Comparison of ENCODE assay signal across 15 cellular contexts in genomic region chr15:22918056-22918455, GRCh38.
DNase-seq lines count a peak whose midpoint lies in the region; ATAC-seq lines count a peak whose summit lies in the region.
"Had no signal": no experiment of that assay in that cellular context is flagged by ENCODE, and none has a peak within 500 bp of the region (broad histone marks: within the 10 kb centered on the region; RNA-seq: fewer than 3 reads in every experiment).

No MANE protein-coding gene starts in this region.

- ATAC-seq in Right ventricle myocardium inferior = no peak

- no peak overlapping the region for H3K23ac ChIP-seq in neuronal stem cell (ENCODE audit: low read depth, low read length, poor library complexity)

- H3K27me3 ChIP-seq in neuronal stem cell (ENCODE audit: control insufficient read depth in 3 of 3, insufficient read depth in 3 of 3, low read depth in 1 of 3, low read length in 3 of 3) = no peaks in the 10 kb centered on the region

- peaks cover 0 to under 1% of the 10 kb centered on the region in 2 donors for H3K9me3 ChIP-seq in neuronal stem cell (replicated peaks in 1 of 2; ENCODE audit: control insufficient read depth in 2 of 2, insufficient read depth in 1 of 2, low read depth in 1 of 2, low read length in 2 of 2)

- no peak overlapping the region for H3K4me3 Mint-ChIP-seq in immature natural killer cell
- H3K4me3 Mint-ChIP-seq: activated CD4-positive, alpha-beta memory T cell treated with anti-CD3 and anti-CD28 coated beads for 36 hours; IgD-negative memory B cell had no signal

- peaks cover 5% of the 10 kb centered on the region for H3K79me1 ChIP-seq in neuronal stem cell (ENCODE audit: low read depth, low read length)

- H3K9ac ChIP-seq in neuronal stem cell (ENCODE audit: low read depth, low read length, poor library complexity) = no peak overlapping the region

- H3K27ac ChIP-seq in neuronal stem cell (replicated peaks; ENCODE audit: low read length) = no peak overlapping the region

- H3K27ac Mint-ChIP-seq in immature natural killer cell = no peak overlapping the region
- H3K27ac Mint-ChIP-seq: activated CD4-positive, alpha-beta memory T cell treated with anti-CD3 and anti-CD28 coated beads for 36 hours; IgD-negative memory B cell; progenitor cell of endocrine pancreas had no signal

- H2BK120ac ChIP-seq in neuronal stem cell (ENCODE audit: low read depth, low read length) = no peak overlapping the region

- intact Hi-C loops in Right ventricle myocardium inferior (cut with DNase I) = loop anchor here (10.0 kb wide), 1 partner anchor 77 kb away; no protein-coding TSS in a partner anchor

- H3K4me1 Mint-ChIP-seq in immature natural killer cell = no peaks in the 10 kb centered on the region
- H3K4me1 Mint-ChIP-seq: IgD-negative memory B cell had no signal

- peaks cover 35 to 74% of the 10 kb centered on the region in 2 donors for H3K36me3 ChIP-seq in neuronal stem cell (replicated peaks in 1 of 2; ENCODE audit: control insufficient read depth in 2 of 2, insufficient read depth in 2 of 2, low read length in 2 of 2)

- DNase-seq in AG08396 (ENCODE audit: low spot score) (peak; percentile 57), HT1080 (ENCODE audit: low read depth) (peak; percentile 84), astrocyte of the hippocampus (ENCODE audit: low read depth, low spot score) (peak; percentile 20), hepatic stellate cell (ENCODE audit: low spot score) (peak; percentile 47), neuronal stem cell (ENCODE audit: low spot score) (no peak), activated gamma-delta T cell treated with Interleukin-2 at 50 U/mL for 16 hours (no peak), Right ventricle myocardium inferior (ENCODE audit: missing footprints) (no peak), immature natural killer cell (no peak)
- DNase-seq: activated CD4-positive, alpha-beta memory T cell treated with anti-CD3 and anti-CD28 coated beads for 36 hours; caudate nucleus; NCI-H1694; SHP77 treated with DMSO at 0.1 percent for 48 hours; stimulated activated CD4-positive, alpha-beta T cell treated with anti-CD3 and anti-CD28 coated beads, Interleukin-2, amount 100 ng/mL, for 48 hours had no signal

- no peak overlapping the region for H3K14ac ChIP-seq in neuronal stem cell (ENCODE audit: low read length)

- H2AFZ ChIP-seq in neuronal stem cell (ENCODE audit: low read length) = no peak overlapping the region

- H3K4me3 ChIP-seq in neuronal stem cell (ENCODE audit: low read length in 2 of 2) = no peak overlapping the region

- no peak overlapping the region for H2BK12ac ChIP-seq in neuronal stem cell (ENCODE audit: low read length)

- no peak overlapping the region for H3K4ac ChIP-seq in neuronal stem cell (ENCODE audit: low read length)

- H2BK5ac ChIP-seq in neuronal stem cell (ENCODE audit: low read length) = no peak overlapping the region

- no peak overlapping the region for H3K18ac ChIP-seq in neuronal stem cell (ENCODE audit: low read length)

- no CpG with 5 or more reads among the region's 9 CpGs for WGBS in neuronal stem cell (ENCODE audit: extremely low coverage in 2 of 2, insufficient read length in 2 of 2, insufficient replicate concordance in 1 of 2), 2 donors

- H2BK15ac ChIP-seq in neuronal stem cell (ENCODE audit: low read length) = no peak overlapping the region

- H2AK5ac ChIP-seq in neuronal stem cell (ENCODE audit: low read depth, low read length) = no peak overlapping the region

- no peaks in the 10 kb centered on the region for H3K4me1 ChIP-seq in neuronal stem cell (ENCODE audit: control insufficient read depth in 2 of 2, insufficient read depth in 1 of 2, low read depth in 1 of 2, low read length in 2 of 2)

- no peaks in the 10 kb centered on the region for H3K27me3 Mint-ChIP-seq in immature natural killer cell (ENCODE audit: low read depth in 3 of 3)
- H3K27me3 Mint-ChIP-seq: activated CD4-positive, alpha-beta memory T cell treated with anti-CD3 and anti-CD28 coated beads for 36 hours; IgD-negative memory B cell; progenitor cell of endocrine pancreas had no signal

- H3K36me3 Mint-ChIP-seq in immature natural killer cell = peaks cover 0 to 4% (median 0%) of the 10 kb centered on the region in 3 donors

- no peak overlapping the region for H3K4me2 ChIP-seq in neuronal stem cell (ENCODE audit: insufficient read depth, low read length, poor library complexity, severe bottlenecking)

- no peaks in the 10 kb centered on the region for H3K9me3 Mint-ChIP-seq in immature natural killer cell
- H3K9me3 Mint-ChIP-seq: activated CD4-positive, alpha-beta memory T cell treated with anti-CD3 and anti-CD28 coated beads for 36 hours; IgD-negative memory B cell had no signal

- H4K91ac ChIP-seq in neuronal stem cell (ENCODE audit: low read depth, low read length, poor library complexity) = no peak overlapping the region

- H4K8ac ChIP-seq in neuronal stem cell (ENCODE audit: low read depth, low read length) = no peak overlapping the region

Comparison
In these comparisons a context has a peak if more than half of its experiments do, and no peak if none do; other contexts are left out.
1. DNase-seq: peak in AG08396 (single experiment), HT1080 (single experiment), astrocyte of the hippocampus (single experiment) and hepatic stellate cell (single experiment); none in neuronal stem cell (single experiment), activated gamma-delta T cell treated with Interleukin-2 at 50 U/mL for 16 hours (single experiment), Right ventricle myocardium inferior (single experiment) and immature natural killer cell (0 of 3).